ENCODE assay signal across 8 cellular contexts in genomic region chrX:155086202-155086840, GRCh38. TPM values are rescaled to one million over a fixed set of nuclear protein-coding genes. Genes with fewer than 3 reads are reported as not detected.
DNase-seq lines count a peak whose midpoint lies in the region; ATAC-seq, FAIRE-seq and TF ChIP-seq lines count a peak whose summit lies in the region.

No MANE protein-coding gene starts in this region.

- no peak overlapping the region for H3K4me3 Mint-ChIP-seq in H9

- H2BK120ac ChIP-seq in H9 (ENCODE audit: low read depth, low read length, poor library complexity, severe bottlenecking) = no peak overlapping the region

- H2AFZ ChIP-seq in H9 (ENCODE audit: low read length) = no peak overlapping the region

- no CpG with 5 or more reads among the region's 24 CpGs for WGBS in H9 (ENCODE audit: extremely low coverage, insufficient read length, low lambda C conversion rate)
- 67 to 70% methylated on average over 24 of the region's 24 CpGs for WGBS in pancreas, 2 donors

- H4K5ac ChIP-seq in H9 (ENCODE audit: insufficient read length, low read depth, low read length) = no peak overlapping the region

- peaks cover 65 to 69% of the 10 kb centered on the region in 2 experiments for H3K9me3 Mint-ChIP-seq in H9

- H2BK12ac ChIP-seq in H9 (ENCODE audit: insufficient read length, low read depth, low read length) = no peak overlapping the region

- H2BK5ac ChIP-seq in H9 (ENCODE audit: insufficient read length, low read length) = no peak overlapping the region

- H3K14ac ChIP-seq in H9 (ENCODE audit: insufficient read depth, low read length) = no peak overlapping the region

- H3K79me1 ChIP-seq in H9 (ENCODE audit: insufficient read depth, low read depth, low read length, poor library complexity, severe bottlenecking) = no peaks in the 10 kb centered on the region

- H2AK5ac ChIP-seq in H9 (ENCODE audit: insufficient read length, low read length) = no peak overlapping the region

- no peaks in the 10 kb centered on the region for H4K20me1 ChIP-seq in H9 (ENCODE audit: control insufficient read depth, insufficient read depth, insufficient read length)

- no peak overlapping the region for H3K4me2 ChIP-seq in H9 (ENCODE audit: insufficient read depth, insufficient read length, low read length)

- DNase-seq in AG10803 (ENCODE audit: low read depth) (peak; percentile 17), H9 (peak; percentile 65), epithelial cell of proximal tubule (ENCODE audit: low read depth) (no peak), pancreas (peak in 3 of 6 donors; percentile 20 to 43 (median 34))
- DNase-seq in activated CD4-positive, CD25-positive, alpha-beta regulatory T cell treated with anti-CD3 and anti-CD28 coated beads, Interleukin-2, amount 50 U/mL, for 16 hours (ENCODE audit: low read depth, low spot score) = peak; percentile 14

- no peaks in the 10 kb centered on the region for H3K27me3 Mint-ChIP-seq in H9 (ENCODE audit: low read depth)

- H3K23me2 ChIP-seq in H9 (ENCODE audit: insufficient read length, low read depth, low read length, poor library complexity, severe bottlenecking) = no peaks in the 10 kb centered on the region

- no peak overlapping the region for H3K4ac ChIP-seq in H9 (ENCODE audit: low read depth, low read length)

- no peak for FAIRE-seq in pancreas (lab: Jason Lieb, UNC)

- H3K27ac Mint-ChIP-seq in H9 = no peak overlapping the region

- no peak overlapping the region for H3K23ac ChIP-seq in H9 (ENCODE audit: insufficient read length, low read depth, low read length)

- H3K4me3 ChIP-seq in AG10803 (ENCODE audit: low read length) = no peak overlapping the region
- H3K4me3 ChIP-seq in epithelial cell of proximal tubule (ENCODE audit: low read depth, low read length) = no peak overlapping the region
- no peak overlapping the region for H3K4me3 ChIP-seq in pancreas

- H2BK15ac ChIP-seq in H9 (ENCODE audit: low read depth, low read length) = no peak overlapping the region

- no peak overlapping the region for H2BK20ac ChIP-seq in H9 (ENCODE audit: low read depth, low read length, poor library complexity, severe bottlenecking)

- no peak overlapping the region for H3K18ac ChIP-seq in H9 (ENCODE audit: insufficient read length, low read depth, low read length)

- peaks cover 10 to 58% (median 27%) of the 10 kb centered on the region in 3 experiments for H3K36me3 Mint-ChIP-seq in H9 (ENCODE audit: insufficient read depth in 1 of 3, low read depth in 3 of 3)

- H3K27me3 ChIP-seq in H9 (ENCODE audit: insufficient read depth, low read length) = no peaks in the 10 kb centered on the region
- no peaks in the 10 kb centered on the region for H3K27me3 ChIP-seq in pancreas

- H4K91ac ChIP-seq in H9 (ENCODE audit: insufficient read length, low read depth, low read length) = no peak overlapping the region

- intact Hi-C loops in pancreas (cut with DNase I) = no loop called here

- H3K79me2 ChIP-seq in H9 (ENCODE audit: insufficient read depth, low read length) = no peaks in the 10 kb centered on the region

- no peaks in the 10 kb centered on the region for H3K4me1 Mint-ChIP-seq in H9

- ATAC-seq in pancreas (peak; percentile 62 to 80 (median 70)), GM21723 (IDR thresholded peaks at IDR 0.05; ENCODE audit: unreplicated experiment) (no peak), GM19463 (IDR thresholded peaks at IDR 0.05; ENCODE audit: unreplicated experiment) (no peak), GM19397 (IDR thresholded peaks at IDR 0.05; ENCODE audit: unreplicated experiment) (no peak)

- H3K9me3 ChIP-seq in H9 (ENCODE audit: control insufficient read depth, low read depth, low read length) (peaks cover 22% of the 10 kb centered on the region), pancreas (no peaks in the 10 kb centered on the region)

- H3K56ac ChIP-seq in H9 (ENCODE audit: insufficient read length, low read depth, low read length) = no peak overlapping the region

- TF ChIP-seq CTCF in AG10803 (conservative IDR thresholded peaks at IDR 0.05; ENCODE audit: low read length) = peak; percentile 52
- peak; percentile 70 for TF ChIP-seq CTCF in H9 (conservative IDR thresholded peaks at IDR 0.05)
- TF ChIP-seq CTCF in epithelial cell of proximal tubule (conservative IDR thresholded peaks at IDR 0.05; ENCODE audit: low read depth, low read length) = peak; percentile 56
- peak in 3 of 4 donors; percentile 13 to 36 (median 14) for TF ChIP-seq CTCF in pancreas (IDR thresholded peaks at IDR 0.05)

- no peak overlapping the region for H4K8ac ChIP-seq in H9 (replicated peaks; ENCODE audit: insufficient read length, low read depth, low read length)

- no peak overlapping the region for H3T11ph ChIP-seq in H9 (ENCODE audit: low read length)

- H3K36me3 ChIP-seq in pancreas = no peaks in the 10 kb centered on the region

- H3K27ac ChIP-seq in H9 (ENCODE audit: insufficient read length, low read depth, low read length) = no peak overlapping the region
- no peak overlapping the region for H3K27ac ChIP-seq in pancreas

- H3K4me1 ChIP-seq in H9 (ENCODE audit: insufficient read depth, low read length) (no peaks in the 10 kb centered on the region), pancreas (no peaks in the 10 kb centered on the region)

- H3K9ac ChIP-seq in H9 (ENCODE audit: extremely low read depth, insufficient read length, low read length) = no peak overlapping the region

RNA-seq across cellular contexts. Expression of gene BRCC3, which starts 15.0 kb away (rescaled TPM):
- 27.3 and 29.1 TPM in 2 replicates for total RNA-seq in H9 (2021)
- 9.1 and 16.3 TPM in 2 replicates for total RNA-seq in epithelial cell of proximal tubule
- total RNA-seq in pancreas = 10 to 100 TPM in 2 of 6 donors, 1 to 10 TPM in 4; 7.5 to 13.2 (median 9.2) TPM
- 1 to 10 TPM; 4.6 to 8.2 TPM for polyA plus RNA-seq in pancreas

RNA-seq across cellular contexts. Expression of gene CMC4, which starts 15.4 kb away (rescaled TPM):
- total RNA-seq in H9 (2021) = 6.2 and 7.2 TPM in 2 replicates
- total RNA-seq in epithelial cell of proximal tubule = 10.9 and 14.4 TPM in 2 replicates
- 1 to 10 TPM; 2.6 to 5.0 (median 3.1) TPM for total RNA-seq in pancreas
- polyA plus RNA-seq in pancreas = 10 to 100 TPM; 10.8 to 16.6 TPM

RNA-seq across cellular contexts. Expression of gene MTCP1, which starts 15.4 kb away (rescaled TPM):
- total RNA-seq in H9 (2021) (14.3 and 21.4 TPM in 2 replicates), epithelial cell of proximal tubule (0.29 and 2.0 TPM in 2 replicates), pancreas (10 to 100 TPM; 10.9 to 18.3 (median 15.5) TPM)
- 10 to 100 TPM; 22.7 to 55.9 TPM for polyA plus RNA-seq in pancreas

RNA-seq across cellular contexts. Expression of gene FUNDC2, which starts 59.7 kb away (rescaled TPM):
- total RNA-seq in H9 (2021) (57.9 and 62.1 TPM in 2 replicates), epithelial cell of proximal tubule (41.6 and 68.8 TPM in 2 replicates), pancreas (10 to 100 TPM; 50.3 to 74.6 (median 70.2) TPM)
- 10 to 100 TPM; 75.7 to 88.1 TPM for polyA plus RNA-seq in pancreas

Comparison
In these comparisons a context has a peak if more than half of its experiments do, and no peak if none do; other contexts are left out.
1. CTCF ChIP-seq: peak in every context shown above with its lines; median percentile 70 in H9; 56 in epithelial cell of proximal tubule; 52 in AG10803; 14 in pancreas.
2. ATAC-seq: peak in pancreas (4 of 4); none in GM21723 (single experiment), GM19463 (single experiment) and GM19397 (single experiment).